8 cellular contexts compared by ENCODE assay signal in the genomic region with DNA sequence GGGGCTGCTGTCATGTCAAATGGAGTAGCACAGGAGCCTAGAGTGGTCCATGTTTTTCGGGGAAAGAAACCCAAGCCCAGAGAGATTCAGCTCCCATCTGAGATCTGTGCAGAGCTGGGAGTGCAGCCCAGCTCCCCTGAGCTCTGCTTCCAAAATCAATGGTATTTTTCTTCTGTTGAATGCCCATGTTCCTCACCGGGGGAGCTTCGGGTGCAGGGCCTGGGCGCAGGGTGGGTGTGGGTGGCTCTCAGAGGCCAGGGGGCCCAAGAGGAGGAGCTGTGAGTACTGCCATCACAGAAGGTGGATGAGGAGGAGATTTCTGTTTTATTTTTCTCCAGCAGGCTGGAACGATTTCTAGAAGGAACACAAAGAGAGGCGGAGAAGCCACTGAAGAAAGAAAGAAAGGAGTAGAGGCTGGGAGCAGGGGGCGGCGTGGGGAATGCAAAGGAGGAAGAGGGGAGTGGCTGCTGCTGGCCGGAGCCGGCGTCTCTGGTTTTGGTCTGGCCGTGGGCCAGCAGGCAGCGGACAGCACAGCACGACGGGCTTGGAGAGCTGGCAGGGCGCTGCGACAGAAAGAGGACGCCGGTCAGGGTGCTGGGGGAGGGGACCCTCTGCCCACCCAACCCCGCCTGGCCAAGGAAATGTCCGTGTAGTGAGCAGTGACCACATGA.
DNase-seq lines count a peak whose midpoint lies in the region; ATAC-seq and TF ChIP-seq lines count a peak whose summit lies in the region.

No MANE protein-coding gene starts in this region.

- H3K27ac Mint-ChIP-seq in neural crest cell (ENCODE audit: unreplicated experiment): peak overlapping the region; percentile 97

- TF ChIP-seq CTCF in AG04450 (IDR thresholded peaks at IDR 0.05; ENCODE audit: low read depth, low read length) (no peak), neural crest cell (conservative IDR thresholded peaks at IDR 0.05) (no peak)

- H3K36me3 Mint-ChIP-seq in neural crest cell (ENCODE audit: low read depth): peaks cover 4% of the 10 kb centered on the region

- CTCF ChIA-PET in AG04450 (lab: Charles Lee): interaction anchor here (0.7 to 2.0 kb wide), 12 partner anchors 9 to 144 kb away, joined by 3 to 9 read pairs (median 4); a partner anchor contains a TSS

- DNase-seq in AG04450 (ENCODE audit: low read depth, low spot score) (no peak), NCI-H460 (ENCODE audit: extremely low read depth, low read depth) (peak; percentile 46), epidermal melanocyte (ENCODE audit: insufficient read length, low spot score) (peak; percentile 33), neural crest cell (ENCODE audit: low read depth, low spot score) (peak; percentile 35), AML-193 (lab: John Stamatoyannopoulos, UW) (no peak)
- no peak for DNase-seq in stimulated activated CD4-positive, alpha-beta T cell treated with anti-CD3 and anti-CD28 coated beads, Interleukin-15, amount 100 ng/mL, for 24 hours

- H3K4me3 ChIP-seq in AG04450 (ENCODE audit: low read depth, low read length): peak overlapping the region; percentile 47

- H3K9me3 ChIP-seq in AG04450 (ENCODE audit: control insufficient read depth, insufficient read depth, low read length): no peaks in the 10 kb centered on the region; the same call in none of the 2 replicates

- H3K27me3 ChIP-seq in AG04450 (ENCODE audit: control insufficient read depth, insufficient read depth, low read length): no peaks in the 10 kb centered on the region

- H3K27me3 Mint-ChIP-seq in neural crest cell (ENCODE audit: low read depth): no peaks in the 10 kb centered on the region

- H3K4me3 Mint-ChIP-seq in neural crest cell: peak overlapping the region; percentile 24

- peaks cover 25% of the 10 kb centered on the region for H3K4me1 Mint-ChIP-seq in neural crest cell

- H3K9me3 Mint-ChIP-seq in neural crest cell: peaks cover 2% of the 10 kb centered on the region

- peak overlapping the region; percentile 21 for H3K27ac ChIP-seq in AG04450 (ENCODE audit: low read depth, low read length)

- POLR2A ChIA-PET in AG04450 (lab: Yijun Ruan, JAX): interaction anchor here (0.6 kb wide), 2 partner anchors 66 to 1340 kb away, joined by 3 to 4 read pairs; no protein-coding TSS in a partner anchor

- no peak for ATAC-seq in HG02840 (IDR thresholded peaks at IDR 0.05; ENCODE audit: low FRiP score, unreplicated experiment)
- ATAC-seq in GM21447 (IDR thresholded peaks at IDR 0.05; ENCODE audit: unreplicated experiment): no peak

Comparison
In these comparisons a context has a peak if more than half of its experiments do, and no peak if none do; other contexts are left out.
1. DNase-seq: peak in NCI-H460 (single experiment), epidermal melanocyte (single experiment) and neural crest cell (single experiment); none in AG04450 (single experiment), stimulated activated CD4-positive, alpha-beta T cell treated with anti-CD3 and anti-CD28 coated beads, Interleukin-15, amount 100 ng/mL, for 24 hours (single experiment) and AML-193 (0 of 2).